ENCODE assay signal across 14 cellular contexts in the genomic region with DNA sequence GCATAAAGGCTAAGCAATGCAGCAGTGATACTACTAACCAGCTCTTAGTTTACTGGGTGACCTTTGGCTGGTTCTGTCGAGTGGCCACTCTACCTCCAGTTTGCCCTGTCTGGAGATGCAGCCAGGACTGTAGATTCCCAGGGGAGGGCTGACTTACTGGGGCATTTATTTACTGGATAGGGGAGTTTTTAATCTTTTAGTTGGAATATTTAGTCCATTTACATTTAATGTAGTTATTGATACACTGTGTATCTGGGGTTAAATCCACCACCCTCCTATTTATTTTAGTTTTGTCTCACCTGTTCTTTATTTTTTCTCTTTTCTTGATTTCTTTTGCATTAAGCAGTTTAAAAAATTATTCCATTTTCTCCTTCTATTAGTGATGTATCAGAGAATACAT.
A peak's percentile ranks its signal among the peaks of the same experiment; 100 is the strongest.
DNase-seq lines count a peak whose midpoint lies in the region; ATAC-seq, FAIRE-seq and TF ChIP-seq lines count a peak whose summit lies in the region.
"Had no signal": no experiment of that assay in that cellular context is flagged by ENCODE, and none has a peak within 500 bp of the region (broad histone marks: within the 10 kb centered on the region; RNA-seq: fewer than 3 reads in every experiment).

No MANE protein-coding gene starts in this region.

- in situ Hi-C loops in HepG2 (cut with HindIII; ENCODE audit: extremely low pct_ligation_motif_present, low pct_unique_long_range_greater_than_20kb) = no loop called here

- H3K27me3 ChIP-seq in HepG2 (ENCODE audit: control insufficient read depth in 1 of 2, insufficient read depth in 2 of 2, low read length in 2 of 2) (no peaks in the 10 kb centered on the region), right lobe of liver (no peaks in the 10 kb centered on the region), layer of hippocampus (ENCODE audit: control insufficient read depth, insufficient read depth, low read length) (no peaks in the 10 kb centered on the region)
- H3K27me3 ChIP-seq: BE2C had no signal

- TF ChIP-seq POLR2A in HepG2 (IDR thresholded peaks at IDR 0.05; ENCODE audit: insufficient read depth in 1 of 2, low read depth in 2 of 2, low read length in 2 of 2) = no peak
- no peak for TF ChIP-seq POLR2A in right lobe of liver (IDR thresholded peaks at IDR 0.05)

- FAIRE-seq in HepG2 (lab: Jason Lieb, UNC) = peak; percentile 46
- FAIRE-seq: A549, H54, HTR-8/SVneo had no signal

- no peak overlapping the region for H2AFZ ChIP-seq in HepG2 (ENCODE audit: low read length)

- H3K36me3 ChIP-seq in HepG2 (replicated peaks in 1 of 2; ENCODE audit: control insufficient read depth in 1 of 2, insufficient read depth in 2 of 2, low read length in 2 of 2) = no peaks in the 10 kb centered on the region; a peak in 1 of 5 replicates
- H3K36me3 ChIP-seq in right lobe of liver = no peaks in the 10 kb centered on the region
- no peaks in the 10 kb centered on the region for H3K36me3 ChIP-seq in KOPT-K1 (ENCODE audit: insufficient read depth, low read length)
- H3K36me3 ChIP-seq: BE2C had no signal

- TF ChIP-seq CTCF in HepG2 (CRISPR knock-in tag; IDR thresholded peaks at IDR 0.05) (no peak), right lobe of liver (IDR thresholded peaks at IDR 0.05) (no peak)

- H3K4me3 ChIP-seq in HepG2 (replicated peaks in 1 of 3; ENCODE audit: insufficient read depth in 1 of 3, low read depth in 2 of 3, low read length in 3 of 3) (no peak overlapping the region), right lobe of liver (no peak overlapping the region)
- H3K4me3 ChIP-seq: A549 had no signal

- H3K4me2 ChIP-seq in HepG2 (ENCODE audit: low read depth, low read length) = peak overlapping the region; percentile 22
- H3K4me2 ChIP-seq: A549 had no signal

- intact Hi-C loops in HepG2 (cut with micrococcal nuclease; ENCODE audit: unreplicated experiment) = loop anchor here (1.0 kb wide), 1 partner anchor 9 kb away; no protein-coding TSS in a partner anchor
- intact Hi-C loops in right lobe of liver (cut with DNase I) = no loop called here

- H3K9ac ChIP-seq in HepG2 (ENCODE audit: insufficient read depth, low read depth, low read length) = no peak overlapping the region

- no peaks in the 10 kb centered on the region; the same call in 1 of the 2 replicates for H4K20me1 ChIP-seq in HepG2 (ENCODE audit: insufficient read depth, low read length)

- DNase-seq in HepG2 (ENCODE audit: low spot score) (no peak), right lobe of liver (no peak)
- DNase-seq: BE2C; CD4-positive, alpha-beta memory T cell; GF-D8 had no signal

- peak overlapping the region; percentile 16 for H3K27ac ChIP-seq in HepG2 (ENCODE audit: extremely low read length, insufficient read depth, low read length)
- H3K27ac ChIP-seq in right lobe of liver = no peak overlapping the region
- peak overlapping the region; percentile 85 for H3K27ac ChIP-seq in KOPT-K1 (ENCODE audit: low read depth, low read length, poor library complexity, severe bottlenecking)
- H3K27ac ChIP-seq in layer of hippocampus (ENCODE audit: low read depth, low read length) = peak overlapping the region; percentile 33
- H3K27ac ChIP-seq: A549, C4-2B had no signal

- ATAC-seq in HepG2 (peak; percentile 79), right lobe of liver (no peak), HG02588 (IDR thresholded peaks at IDR 0.05; ENCODE audit: unreplicated experiment) (no peak), GM18861 (IDR thresholded peaks at IDR 0.05; ENCODE audit: unreplicated experiment) (no peak), GM18520 (IDR thresholded peaks at IDR 0.05; ENCODE audit: unreplicated experiment) (no peak)
- ATAC-seq: A549 had no signal

- CTCF ChIA-PET in HepG2 (lab: Yijun Ruan, JAX; ENCODE audit: low intra/inter-chr PET ratio, low total read pairs) = no interaction called here

- TF ChIP-seq RAD21 in HepG2 (CRISPR knock-in tag; IDR thresholded peaks at IDR 0.05) = no peak

- no TSS peak for BruUV-seq in HepG2 (replicated peaks; lab: Mats Ljungman, UMichigan)

- no peaks in the 10 kb centered on the region for H3K9me3 ChIP-seq in HepG2 (ENCODE audit: low read length)
- no peaks in the 10 kb centered on the region for H3K9me3 ChIP-seq in right lobe of liver
- peaks cover 15% of the 10 kb centered on the region for H3K9me3 ChIP-seq in KOPT-K1 (ENCODE audit: insufficient read depth, low read length, poor library complexity, severe bottlenecking)
- H3K9me3 ChIP-seq: BE2C had no signal

- TF ChIP-seq EP300 in HepG2 (IDR thresholded peaks at IDR 0.05; ENCODE audit: low read depth in 2 of 2, low read length in 2 of 2) (no peak), HepG2 (CRISPR knock-in tag; IDR thresholded peaks at IDR 0.05; ENCODE audit: borderline replicate concordance) (no peak)

- POLR2A ChIA-PET in HepG2 (lab: Yijun Ruan, JAX) = interaction anchor here (0.7 kb wide), 1 partner anchor 10 kb away, joined by 4 read pairs; no protein-coding TSS in a partner anchor

- H3K4me1 ChIP-seq in HepG2 (ENCODE audit: insufficient read depth, low read length) (peaks cover 58% of the 10 kb centered on the region), right lobe of liver (no peaks in the 10 kb centered on the region)
- H3K4me1 ChIP-seq: A549, BE2C had no signal

- H3K79me2 ChIP-seq in HepG2 (ENCODE audit: insufficient read depth, low read length) = peaks cover 75% of the 10 kb centered on the region

- 12% methylated on average over 1 of the region's 1 CpG for WGBS in HepG2 (ENCODE audit: low lambda C conversion rate)
- no CpG with 5 or more reads among the region's 1 CpG for WGBS in right lobe of liver (ENCODE audit: insufficient coverage, low coverage, low lambda C conversion rate, missing lambda C conversion rate)

TF ChIP-seq in HepG2, 621 proteins besides CTCF, POLR2A, EP300 and RAD21:
- TF ChIP-seq HNF4G (IDR thresholded peaks at IDR 0.05; ENCODE audit: borderline replicate concordance, low read depth, low read length) = 0 out of 2 replicates have a peak, but pooled peaks have one; percentile 37
- no peak for TF ChIP-seq HNF4G (CRISPR knock-in tag; IDR thresholded peaks at IDR 0.05; ENCODE audit: borderline replicate concordance, low read depth)
- TF ChIP-seq ZNF20 (CRISPR knock-in tag; IDR thresholded peaks at IDR 0.05) = no peak
- TF ChIP-seq ZNF354B (CRISPR knock-in tag; IDR thresholded peaks at IDR 0.05) = peak; percentile 22; the same call in 1 of the 2 replicates
- 0 out of 2 replicates have a peak, but pooled peaks have one; percentile 44 for TF ChIP-seq SSRP1 (CRISPR knock-in tag; IDR thresholded peaks at IDR 0.05)
- TF ChIP-seq TOPORS (CRISPR knock-in tag; IDR thresholded peaks at IDR 0.05) = no peak
- TF ChIP-seq, protein P1, sequence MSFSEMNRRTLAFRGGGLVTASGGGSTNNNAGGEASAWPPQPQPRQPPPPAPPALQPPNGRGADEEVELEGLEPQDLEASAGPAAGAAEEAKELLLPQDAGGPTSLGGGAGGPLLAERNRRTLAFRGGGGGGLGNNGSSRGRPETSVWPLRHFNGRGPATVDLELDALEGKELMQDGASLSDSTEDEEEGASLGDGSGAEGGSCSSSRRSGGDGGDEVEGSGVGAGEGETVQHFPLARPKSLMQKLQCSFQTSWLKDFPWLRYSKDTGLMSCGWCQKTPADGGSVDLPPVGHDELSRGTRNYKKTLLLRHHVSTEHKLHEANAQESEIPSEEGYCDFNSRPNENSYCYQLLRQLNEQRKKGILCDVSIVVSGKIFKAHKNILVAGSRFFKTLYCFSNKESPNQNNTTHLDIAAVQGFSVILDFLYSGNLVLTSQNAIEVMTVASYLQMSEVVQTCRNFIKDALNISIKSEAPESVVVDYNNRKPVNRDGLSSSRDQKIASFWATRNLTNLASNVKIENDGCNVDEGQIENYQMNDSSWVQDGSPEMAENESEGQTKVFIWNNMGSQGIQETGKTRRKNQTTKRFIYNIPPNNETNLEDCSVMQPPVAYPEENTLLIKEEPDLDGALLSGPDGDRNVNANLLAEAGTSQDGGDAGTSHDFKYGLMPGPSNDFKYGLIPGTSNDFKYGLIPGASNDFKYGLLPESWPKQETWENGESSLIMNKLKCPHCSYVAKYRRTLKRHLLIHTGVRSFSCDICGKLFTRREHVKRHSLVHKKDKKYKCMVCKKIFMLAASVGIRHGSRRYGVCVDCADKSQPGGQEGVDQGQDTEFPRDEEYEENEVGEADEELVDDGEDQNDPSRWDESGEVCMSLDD (CRISPR knock-in tag; IDR thresholded peaks at IDR 0.05; ENCODE audit: borderline replicate concordance) = no peak
- TF ChIP-seq, protein P2, sequence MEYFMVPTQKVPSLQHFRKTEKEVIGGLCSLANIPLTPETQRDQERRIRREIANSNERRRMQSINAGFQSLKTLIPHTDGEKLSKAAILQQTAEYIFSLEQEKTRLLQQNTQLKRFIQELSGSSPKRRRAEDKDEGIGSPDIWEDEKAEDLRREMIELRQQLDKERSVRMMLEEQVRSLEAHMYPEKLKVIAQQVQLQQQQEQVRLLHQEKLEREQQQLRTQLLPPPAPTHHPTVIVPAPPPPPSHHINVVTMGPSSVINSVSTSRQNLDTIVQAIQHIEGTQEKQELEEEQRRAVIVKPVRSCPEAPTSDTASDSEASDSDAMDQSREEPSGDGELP (IDR thresholded peaks at IDR 0.05; ENCODE audit: borderline replicate concordance, low read depth) = no peak
- TF ChIP-seq ATAD3A (CRISPR knock-in tag; IDR thresholded peaks at IDR 0.05) = no peak
- TF ChIP-seq, protein P3, sequence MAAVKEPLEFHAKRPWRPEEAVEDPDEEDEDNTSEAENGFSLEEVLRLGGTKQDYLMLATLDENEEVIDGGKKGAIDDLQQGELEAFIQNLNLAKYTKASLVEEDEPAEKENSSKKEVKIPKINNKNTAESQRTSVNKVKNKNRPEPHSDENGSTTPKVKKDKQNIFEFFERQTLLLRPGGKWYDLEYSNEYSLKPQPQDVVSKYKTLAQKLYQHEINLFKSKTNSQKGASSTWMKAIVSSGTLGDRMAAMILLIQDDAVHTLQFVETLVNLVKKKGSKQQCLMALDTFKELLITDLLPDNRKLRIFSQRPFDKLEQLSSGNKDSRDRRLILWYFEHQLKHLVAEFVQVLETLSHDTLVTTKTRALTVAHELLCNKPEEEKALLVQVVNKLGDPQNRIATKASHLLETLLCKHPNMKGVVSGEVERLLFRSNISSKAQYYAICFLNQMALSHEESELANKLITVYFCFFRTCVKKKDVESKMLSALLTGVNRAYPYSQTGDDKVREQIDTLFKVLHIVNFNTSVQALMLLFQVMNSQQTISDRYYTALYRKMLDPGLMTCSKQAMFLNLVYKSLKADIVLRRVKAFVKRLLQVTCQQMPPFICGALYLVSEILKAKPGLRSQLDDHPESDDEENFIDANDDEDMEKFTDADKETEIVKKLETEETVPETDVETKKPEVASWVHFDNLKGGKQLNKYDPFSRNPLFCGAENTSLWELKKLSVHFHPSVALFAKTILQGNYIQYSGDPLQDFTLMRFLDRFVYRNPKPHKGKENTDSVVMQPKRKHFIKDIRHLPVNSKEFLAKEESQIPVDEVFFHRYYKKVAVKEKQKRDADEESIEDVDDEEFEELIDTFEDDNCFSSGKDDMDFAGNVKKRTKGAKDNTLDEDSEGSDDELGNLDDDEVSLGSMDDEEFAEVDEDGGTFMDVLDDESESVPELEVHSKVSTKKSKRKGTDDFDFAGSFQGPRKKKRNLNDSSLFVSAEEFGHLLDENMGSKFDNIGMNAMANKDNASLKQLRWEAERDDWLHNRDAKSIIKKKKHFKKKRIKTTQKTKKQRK (IDR thresholded peaks at IDR 0.05; ENCODE audit: low read length) = no peak
- TF ChIP-seq ESRRA (CRISPR knock-in tag; IDR thresholded peaks at IDR 0.05; ENCODE audit: low read depth) = no peak

Comparison
In these comparisons a context has a peak if more than half of its experiments do, and no peak if none do; other contexts are left out.
1. H3K27ac ChIP-seq: peak in HepG2 (single experiment), KOPT-K1 (single experiment) and layer of hippocampus (single experiment); none in right lobe of liver (0 of 3).